ENCODE assay signal across 8 cellular contexts in the genomic region with DNA sequence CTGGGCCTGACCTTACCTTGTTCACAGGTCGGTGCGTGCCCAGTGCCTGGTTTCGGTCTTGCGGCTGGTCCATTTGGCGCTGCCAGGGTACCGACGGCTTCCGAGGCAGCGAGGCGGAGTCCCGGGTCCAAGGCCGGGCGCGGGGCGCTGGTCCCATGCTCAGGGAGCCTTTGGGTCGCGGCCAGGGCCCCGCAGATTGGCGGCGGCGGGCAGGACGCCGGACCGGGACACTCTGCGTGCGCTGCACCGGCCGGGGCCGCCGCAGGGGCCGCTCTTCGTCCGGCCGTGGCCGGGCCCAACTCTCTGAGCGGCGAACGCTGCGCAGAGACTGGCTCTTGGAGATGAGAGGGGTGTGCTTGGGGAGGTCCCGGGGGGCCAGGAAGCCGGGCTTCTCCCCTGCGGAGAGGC. TPM values are rescaled to one million over a fixed set of nuclear protein-coding genes. Genes with fewer than 3 reads are reported as not detected.
A peak's percentile ranks its signal among the peaks of the same experiment; 100 is the strongest.
DNase-seq lines count a peak whose midpoint lies in the region; ATAC-seq and TF ChIP-seq lines count a peak whose summit lies in the region.
"Had no signal": no experiment of that assay in that cellular context is flagged by ENCODE, and none has a peak within 500 bp of the region (broad histone marks: within the 10 kb centered on the region; RNA-seq: fewer than 3 reads in every experiment).

No MANE protein-coding gene starts in this region.

- peak overlapping the region; percentile 82 for H3K4me2 ChIP-seq in H9 (ENCODE audit: insufficient read depth, insufficient read length, low read length)
- H3K4me2 ChIP-seq in neuronal stem cell (ENCODE audit: insufficient read depth, low read length, poor library complexity, severe bottlenecking) = peak overlapping the region; percentile 82

- TF ChIP-seq POLR2A in esophagus squamous epithelium (IDR thresholded peaks at IDR 0.05) = no peak
- no peak for TF ChIP-seq POLR2A in lower leg skin (IDR thresholded peaks at IDR 0.05)

- intact Hi-C loops in esophagus squamous epithelium (cut with DNase I) = loop anchor here (10.0 kb wide), 1 partner anchor 102 kb away; no protein-coding TSS in a partner anchor
- intact Hi-C loops in lower leg skin (cut with DNase I; ENCODE audit: low total_unique reads) = no loop called here
- intact Hi-C loops in CD4-positive, alpha-beta T cell (cut with DNase I, micrococcal nuclease) = loop anchor here in 1 of 2 experiments (5.0 kb wide), 1 partner anchor 36 kb away; the partner anchor contains the start of gene AKAP8L

- H4K8ac ChIP-seq in H9 (replicated peaks; ENCODE audit: insufficient read length, low read depth, low read length) = no peak overlapping the region
- H4K8ac ChIP-seq in neuronal stem cell (ENCODE audit: low read depth, low read length) = no peak overlapping the region

- no peak overlapping the region for H3K14ac ChIP-seq in H9 (ENCODE audit: insufficient read depth, low read length)
- H3K14ac ChIP-seq in neuronal stem cell (ENCODE audit: low read length) = no peak overlapping the region

- no peak overlapping the region for H3K4ac ChIP-seq in H9 (ENCODE audit: low read depth, low read length)
- H3K4ac ChIP-seq in neuronal stem cell (ENCODE audit: low read length) = no peak overlapping the region

- H2BK15ac ChIP-seq in H9 (ENCODE audit: low read depth, low read length) = peak overlapping the region; percentile 1; the same call in 1 of the 2 replicates
- H2BK15ac ChIP-seq in neuronal stem cell (ENCODE audit: low read length) = peak overlapping the region; percentile 20

- no peak overlapping the region for H2BK20ac ChIP-seq in H9 (ENCODE audit: low read depth, low read length, poor library complexity, severe bottlenecking)

- H3K23ac ChIP-seq in H9 (ENCODE audit: insufficient read length, low read depth, low read length) = no peak overlapping the region
- H3K23ac ChIP-seq in neuronal stem cell (ENCODE audit: low read depth, low read length, poor library complexity) = peak overlapping the region; percentile 94

- H4K20me1 ChIP-seq in H9 (ENCODE audit: control insufficient read depth, insufficient read depth, insufficient read length) = no peaks in the 10 kb centered on the region

- no peaks in the 10 kb centered on the region for H3K36me3 ChIP-seq in esophagus squamous epithelium
- no peaks in the 10 kb centered on the region for H3K36me3 ChIP-seq in neuronal stem cell (replicated peaks in 1 of 2; ENCODE audit: control insufficient read depth in 2 of 2, insufficient read depth in 2 of 2, low read length in 2 of 2)

- H3K27me3 ChIP-seq in H9 (ENCODE audit: insufficient read depth, low read length) (peaks cover 7% of the 10 kb centered on the region; the same call in 1 of the 2 replicates), esophagus squamous epithelium (peaks cover 0 to 52% (median 3%) of the 10 kb centered on the region in 4 donors), neuronal stem cell (ENCODE audit: control insufficient read depth in 3 of 3, insufficient read depth in 3 of 3, low read depth in 1 of 3, low read length in 3 of 3) (peaks cover 21 to 55% (median 55%) of the 10 kb centered on the region in 3 experiments)
- no peaks in the 10 kb centered on the region for H3K27me3 ChIP-seq in CD4-positive, alpha-beta T cell (ENCODE audit: control insufficient read depth, insufficient read depth, low read length)

- H3K79me1 ChIP-seq in H9 (ENCODE audit: insufficient read depth, low read depth, low read length, poor library complexity, severe bottlenecking) (no peaks in the 10 kb centered on the region), neuronal stem cell (ENCODE audit: low read depth, low read length) (no peaks in the 10 kb centered on the region)

- H3K18ac ChIP-seq in H9 (ENCODE audit: insufficient read length, low read depth, low read length) (peak overlapping the region; percentile 7), neuronal stem cell (ENCODE audit: low read length) (peak overlapping the region; percentile 93)

- ATAC-seq in CD4-positive, alpha-beta T cell (ENCODE audit: poor library complexity) = no peak

- H3K56ac ChIP-seq in H9 (ENCODE audit: insufficient read length, low read depth, low read length) = no peak overlapping the region

- H2BK12ac ChIP-seq in H9 (ENCODE audit: insufficient read length, low read depth, low read length) (no peak overlapping the region), neuronal stem cell (ENCODE audit: low read length) (no peak overlapping the region)

- no peak overlapping the region for H4K91ac ChIP-seq in H9 (ENCODE audit: insufficient read length, low read depth, low read length)
- H4K91ac ChIP-seq in neuronal stem cell (ENCODE audit: low read depth, low read length, poor library complexity) = no peak overlapping the region

- H2BK120ac ChIP-seq in H9 (ENCODE audit: low read depth, low read length, poor library complexity, severe bottlenecking) (no peak overlapping the region), neuronal stem cell (ENCODE audit: low read depth, low read length) (no peak overlapping the region)

- POLR2A ChIA-PET in CD4-positive, alpha-beta T cell (lab: Charles Lee) = interaction anchor here (1.8 to 4.1 kb wide), 2 partner anchors 8 to 20 kb away, joined by 5 to 14 read pairs; no protein-coding TSS in a partner anchor

- H4K5ac ChIP-seq in H9 (ENCODE audit: insufficient read length, low read depth, low read length) = no peak overlapping the region

- TF ChIP-seq CTCF in H9 (conservative IDR thresholded peaks at IDR 0.05) (peak; percentile 43), esophagus squamous epithelium (IDR thresholded peaks at IDR 0.05) (peak in 3 of 6 experiments; percentile 18 to 38 (median 19)), lower leg skin (IDR thresholded peaks at IDR 0.05) (no peak)
- TF ChIP-seq CTCF in CD4-positive, alpha-beta T cell (IDR thresholded peaks at IDR 0.05) = no peak

- H3T11ph ChIP-seq in H9 (ENCODE audit: low read length) = no peak overlapping the region

- CTCF ChIA-PET in CD4-positive, alpha-beta T cell (lab: Charles Lee) = no interaction called here

- H3K9me3 Mint-ChIP-seq in H9 = peaks cover 0 to 2% of the 10 kb centered on the region in 2 experiments; a peak in 4 of 5 replicates
- H3K9me3 Mint-ChIP-seq in CD4-positive, alpha-beta T cell = no peaks in the 10 kb centered on the region

- peaks cover 32% of the 10 kb centered on the region for H3K23me2 ChIP-seq in H9 (ENCODE audit: insufficient read length, low read depth, low read length, poor library complexity, severe bottlenecking)

- peak overlapping the region; percentile 52 to 82 for H3K4me3 Mint-ChIP-seq in H9
- no peak overlapping the region for H3K4me3 Mint-ChIP-seq in CD4-positive, alpha-beta T cell

- H3K79me2 ChIP-seq in H9 (ENCODE audit: insufficient read depth, low read length) = no peaks in the 10 kb centered on the region

- peaks cover 56% of the 10 kb centered on the region for H3K27me3 Mint-ChIP-seq in H9 (ENCODE audit: low read depth)
- no peaks in the 10 kb centered on the region for H3K27me3 Mint-ChIP-seq in CD4-positive, alpha-beta T cell

- DNase-seq in H9 = peak; percentile 56
- DNase-seq in esophagus squamous epithelium (lab: John Stamatoyannopoulos, UW) = no peak
- no peak for DNase-seq in neuronal stem cell (ENCODE audit: low spot score)
- no peak for DNase-seq in lower leg skin (ENCODE audit: low spot score in 2 of 2)
- DNase-seq in CD4-positive, alpha-beta T cell = no peak
- DNase-seq in NCI-H2029 (lab: John Stamatoyannopoulos, UW) = no peak
- DNase-seq: effector CD4-positive, alpha-beta T cell; stimulated activated CD4-positive, alpha-beta T cell treated with anti-CD3 and anti-CD28 coated beads, Interleukin-4, amount 100 ng/mL, for 4 hours had no signal

- no peaks in the 10 kb centered on the region for H3K9me3 ChIP-seq in H9 (ENCODE audit: control insufficient read depth, low read depth, low read length)
- no peaks in the 10 kb centered on the region for H3K9me3 ChIP-seq in esophagus squamous epithelium
- H3K9me3 ChIP-seq in neuronal stem cell (replicated peaks in 1 of 2; ENCODE audit: control insufficient read depth in 2 of 2, insufficient read depth in 1 of 2, low read depth in 1 of 2, low read length in 2 of 2) = no peaks in the 10 kb centered on the region
- H3K9me3 ChIP-seq in CD4-positive, alpha-beta T cell (ENCODE audit: control insufficient read depth, low read length) = no peaks in the 10 kb centered on the region

- no peak overlapping the region for H3K27ac ChIP-seq in H9 (ENCODE audit: insufficient read length, low read depth, low read length)
- peak overlapping the region; percentile 2 to 77 (median 56) for H3K27ac ChIP-seq in esophagus squamous epithelium
- H3K27ac ChIP-seq in neuronal stem cell (replicated peaks; ENCODE audit: low read length) = no peak overlapping the region
- H3K27ac ChIP-seq in CD4-positive, alpha-beta T cell (ENCODE audit: low read depth, low read length) = no peak overlapping the region

- H3K4me1 Mint-ChIP-seq in H9 = peaks cover 13 to 31% of the 10 kb centered on the region in 2 experiments
- peaks cover 36% of the 10 kb centered on the region for H3K4me1 Mint-ChIP-seq in CD4-positive, alpha-beta T cell (ENCODE audit: low read depth)

- H2BK5ac ChIP-seq in H9 (ENCODE audit: insufficient read length, low read length) = no peak overlapping the region
- H2BK5ac ChIP-seq in neuronal stem cell (ENCODE audit: low read length) = no peak overlapping the region

- no CpG with 5 or more reads among the region's 42 CpGs for WGBS in H9 (ENCODE audit: extremely low coverage, insufficient read length, low lambda C conversion rate)
- WGBS in esophagus squamous epithelium, 2 donors = 33 to 60% methylated on average over 1 of the region's 42 CpGs
- no CpG with 5 or more reads among the region's 42 CpGs for WGBS in neuronal stem cell (ENCODE audit: extremely low coverage in 2 of 2, insufficient read length in 2 of 2, insufficient replicate concordance in 1 of 2), 2 donors
- 22 to 28% methylated on average over 7 to 18 of the region's 42 CpGs for WGBS in lower leg skin, 2 donors

- H2AK5ac ChIP-seq in H9 (ENCODE audit: insufficient read length, low read length) = no peak overlapping the region
- H2AK5ac ChIP-seq in neuronal stem cell (ENCODE audit: low read depth, low read length) = peak overlapping the region; percentile 47

- no peaks in the 10 kb centered on the region for H3K36me3 Mint-ChIP-seq in H9 (ENCODE audit: insufficient read depth in 1 of 3, low read depth in 3 of 3)
- peaks cover 61% of the 10 kb centered on the region for H3K36me3 Mint-ChIP-seq in CD4-positive, alpha-beta T cell (ENCODE audit: low read depth)

- H3K27ac Mint-ChIP-seq in H9 = no peak overlapping the region
- no peak overlapping the region for H3K27ac Mint-ChIP-seq in CD4-positive, alpha-beta T cell

- H2AFZ ChIP-seq in H9 (ENCODE audit: low read length) = no peak overlapping the region
- peak overlapping the region; percentile 79 for H2AFZ ChIP-seq in neuronal stem cell (ENCODE audit: low read length)

- no peaks in the 10 kb centered on the region; the same call in 1 of the 2 replicates for H3K4me1 ChIP-seq in H9 (ENCODE audit: insufficient read depth, low read length)
- peaks cover 24 to 52% (median 34%) of the 10 kb centered on the region in 3 donors for H3K4me1 ChIP-seq in esophagus squamous epithelium
- H3K4me1 ChIP-seq in neuronal stem cell (ENCODE audit: control insufficient read depth in 2 of 2, insufficient read depth in 1 of 2, low read depth in 1 of 2, low read length in 2 of 2) = peaks cover 12 to 14% of the 10 kb centered on the region in 2 donors

- no peak overlapping the region for H3K9ac ChIP-seq in H9 (ENCODE audit: extremely low read depth, insufficient read length, low read length)
- H3K9ac ChIP-seq in neuronal stem cell (ENCODE audit: low read depth, low read length, poor library complexity) = peak overlapping the region; percentile 83

- peak overlapping the region; percentile 8 to 69 (median 47) for H3K4me3 ChIP-seq in esophagus squamous epithelium
- peak overlapping the region; percentile 22 to 81 for H3K4me3 ChIP-seq in neuronal stem cell (ENCODE audit: low read length in 2 of 2)
- no peak overlapping the region for H3K4me3 ChIP-seq in lower leg skin (ENCODE audit: low read depth, poor library complexity, severe bottlenecking)

RNA-seq across cellular contexts. Expression of gene WIZ, which starts 3.3 kb away (rescaled TPM):
- total RNA-seq in H9 (2021) (33.3 and 33.6 TPM in 2 replicates), esophagus squamous epithelium (10 to 100 TPM; 17.2 to 36.5 (median 30.0) TPM), lower leg skin (10 to 100 TPM; 28.4 to 52.9 (median 43.8) TPM)
- polyA plus RNA-seq in neuronal stem cell (2013, experiment 1 of 2) = 35.1 TPM
- polyA plus RNA-seq in neuronal stem cell (2013, experiment 2 of 2) = 35.0 TPM
- 10 to 100 TPM; 12.9 to 14.3 TPM for total RNA-seq in CD4-positive, alpha-beta T cell

RNA-seq across cellular contexts. Expression of gene RASAL3, which starts 11.2 kb away (rescaled TPM):
- total RNA-seq in H9 (2021) (0.26 and 1.9 TPM in 2 replicates), esophagus squamous epithelium (1 to 10 TPM; 2.2 to 5.7 (median 2.9) TPM), lower leg skin (1 to 10 TPM in 3 of 4 donors, under 1 TPM in 1; 0.17 to 2.1 (median 1.5) TPM)
- polyA plus RNA-seq in neuronal stem cell (2013, experiment 1 of 2) = 0.04 TPM
- polyA plus RNA-seq in neuronal stem cell (2013, experiment 2 of 2) = 0.06 TPM
- 10 to 100 TPM; 91.8 to 92.8 TPM for total RNA-seq in CD4-positive, alpha-beta T cell

RNA-seq across cellular contexts. Expression of gene PGLYRP2, which starts 26.2 kb away (rescaled TPM):
- not detected in 2 replicates for total RNA-seq in H9 (2021)
- not detected for total RNA-seq in esophagus squamous epithelium
- not detected for polyA plus RNA-seq in neuronal stem cell (2013, experiment 1 of 2)
- polyA plus RNA-seq in neuronal stem cell (2013, experiment 2 of 2) = not detected
- total RNA-seq in lower leg skin = under 1 TPM in 3 of 4 donors, not detected in 1; 0.23 to 0.80 (median 0.37) TPM
- not detected for total RNA-seq in CD4-positive, alpha-beta T cell

RNA-seq across cellular contexts. Expression of gene AKAP8L, which starts 34.3 kb away (rescaled TPM):
- total RNA-seq in H9 (2021) = 110 and 123 TPM in 2 replicates
- 10 to 100 TPM; 33.9 to 90.2 (median 63.4) TPM for total RNA-seq in esophagus squamous epithelium
- 180 TPM for polyA plus RNA-seq in neuronal stem cell (2013, experiment 1 of 2)
- 175 TPM for polyA plus RNA-seq in neuronal stem cell (2013, experiment 2 of 2)
- total RNA-seq in lower leg skin = 100 to 1,000 TPM in 2 of 4 donors, 10 to 100 TPM in 2; 82.4 to 141 (median 95.3) TPM
- 100 to 1,000 TPM; 157 to 162 TPM for total RNA-seq in CD4-positive, alpha-beta T cell

RNA-seq across cellular contexts. Expression of gene CYP4F22, which starts 55.2 kb away (rescaled TPM):
- total RNA-seq in H9 (2021) = not detected in 2 replicates
- total RNA-seq in esophagus squamous epithelium = 10 to 100 TPM in 2 of 4 donors, 1 to 10 TPM in 2; 3.2 to 19.4 (median 11.1) TPM
- polyA plus RNA-seq in neuronal stem cell (2013, experiment 1 of 2) = 0.26 TPM
- 0.19 TPM for polyA plus RNA-seq in neuronal stem cell (2013, experiment 2 of 2)
- 100 to 1,000 TPM in 1 of 4 donors, 10 to 100 TPM in 3; 65.3 to 119 (median 96.1) TPM for total RNA-seq in lower leg skin
- total RNA-seq in CD4-positive, alpha-beta T cell = under 1 TPM; 0.19 to 0.28 TPM

Comparison
In these comparisons a context has a peak if more than half of its experiments do, and no peak if none do; other contexts are left out.
1. H3K27ac ChIP-seq: peak in esophagus squamous epithelium (4 of 4); none in H9 (single experiment), neuronal stem cell (single experiment) and CD4-positive, alpha-beta T cell (single experiment).
2. RNA of gene RASAL3, which starts 11.2 kb away (total RNA-seq): 91.8 to 92.8 TPM in CD4-positive, alpha-beta T cell; 2.2 to 5.7 TPM in esophagus squamous epithelium, 0.26 to 1.9 TPM in H9 and 0.17 to 2.1 TPM in lower leg skin; every median in the first group is over 10 times any median in the second.